Comparison of ENCODE assay signal across 20 cellular contexts in genomic region chr7:155327590-155328320, GRCh38.
"Had no signal": no experiment of that assay in that cellular context is flagged by ENCODE, and none has a peak within 500 bp of the region (broad histone marks: within the 10 kb centered on the region; RNA-seq: fewer than 3 reads in every experiment).

No MANE protein-coding gene starts in this region.

- H3K27me3 Mint-ChIP-seq: activated CD4-positive, alpha-beta memory T cell treated with anti-CD3 and anti-CD28 coated beads for 36 hours had no signal

- H3K9me3 ChIP-seq: colonic mucosa, left ventricle myocardium inferior, SJCRH30, stomach had no signal

- H3K27ac ChIP-seq: cardiac muscle cell, colonic mucosa, left ventricle myocardium inferior, SJCRH30, stomach, WERI-Rb-1 had no signal

- H3K4me1 ChIP-seq: colonic mucosa, left ventricle myocardium inferior, SJCRH30, stomach had no signal

- H3K36me3 ChIP-seq: cardiac muscle cell, colonic mucosa, left ventricle myocardium inferior, SJCRH30, stomach, WERI-Rb-1 had no signal

- H3K4me3 Mint-ChIP-seq: activated CD4-positive, alpha-beta memory T cell treated with anti-CD3 and anti-CD28 coated beads for 36 hours; activated naive CD8-positive, alpha-beta T cell treated with anti-CD3 and anti-CD28 coated beads for 36 hours; activated T-helper 1 cell treated with anti-CD3 and anti-CD28 coated beads, Interleukin-12 subunit alpha, Interleukin-12 subunit beta, Interleukin-2, Interleukin-4 antibody, amounts not matched to agents 30 ng/mL and 10 ng/mL and 1 ng/mL, durations not matched to agents 14 hours and 24 hours and 36 hours; memory B cell; nephron progenitor cell; T-helper 1 cell treated with Interleukin-12 subunit alpha and Interleukin-12 subunit beta and Interleukin-4 antibody, amounts not matched to agents 30 μg/mL and 1 μg/mL, for 36 hours had no signal

- H3K4me1 Mint-ChIP-seq: immature natural killer cell, memory B cell, nephron progenitor cell had no signal

- H3K27me3 ChIP-seq: SJCRH30 had no signal

- H3K9me3 Mint-ChIP-seq: immature natural killer cell had no signal

- DNase-seq: activated CD4-positive, alpha-beta memory T cell treated with anti-CD3 and anti-CD28 coated beads for 36 hours; activated gamma-delta T cell treated with Interleukin-2 at 50 U/mL for 16 hours; activated naive CD8-positive, alpha-beta T cell treated with anti-CD3 and anti-CD28 coated beads for 36 hours; activated T-cell treated with anti-CD3 and anti-CD28 coated beads for 4 hours; amniotic stem cell; colonic mucosa; immature natural killer cell; kidney glomerular epithelial cell; left ventricle myocardium inferior; nephron progenitor cell; occipital lobe; SJCRH30; stimulated activated CD4-positive, alpha-beta T cell treated with anti-CD3 and anti-CD28 coated beads, Interleukin-1b, Interleukin-23, amount 100 ng/mL, for 48 hours; stomach; trophoblast cell; WERI-Rb-1 had no signal

- H3K27ac Mint-ChIP-seq: activated CD4-positive, alpha-beta memory T cell treated with anti-CD3 and anti-CD28 coated beads for 36 hours; activated naive CD8-positive, alpha-beta T cell treated with anti-CD3 and anti-CD28 coated beads for 36 hours; activated T-helper 1 cell treated with anti-CD3 and anti-CD28 coated beads, Interleukin-12 subunit alpha, Interleukin-12 subunit beta, Interleukin-2, Interleukin-4 antibody, amounts not matched to agents 30 ng/mL and 10 ng/mL and 1 ng/mL, durations not matched to agents 14 hours and 24 hours and 36 hours; memory B cell; nephron progenitor cell; T-helper 1 cell treated with Interleukin-12 subunit alpha and Interleukin-12 subunit beta and Interleukin-4 antibody, amounts not matched to agents 30 μg/mL and 1 μg/mL, for 36 hours had no signal

- H3K4me3 ChIP-seq: cardiac muscle cell, colonic mucosa, left ventricle myocardium inferior, SJCRH30, stomach had no signal

- H3K36me3 Mint-ChIP-seq: activated naive CD8-positive, alpha-beta T cell treated with anti-CD3 and anti-CD28 coated beads for 36 hours; immature natural killer cell; memory B cell had no signal
